ENCODE assay signal across 18 cellular contexts in the genomic region with DNA sequence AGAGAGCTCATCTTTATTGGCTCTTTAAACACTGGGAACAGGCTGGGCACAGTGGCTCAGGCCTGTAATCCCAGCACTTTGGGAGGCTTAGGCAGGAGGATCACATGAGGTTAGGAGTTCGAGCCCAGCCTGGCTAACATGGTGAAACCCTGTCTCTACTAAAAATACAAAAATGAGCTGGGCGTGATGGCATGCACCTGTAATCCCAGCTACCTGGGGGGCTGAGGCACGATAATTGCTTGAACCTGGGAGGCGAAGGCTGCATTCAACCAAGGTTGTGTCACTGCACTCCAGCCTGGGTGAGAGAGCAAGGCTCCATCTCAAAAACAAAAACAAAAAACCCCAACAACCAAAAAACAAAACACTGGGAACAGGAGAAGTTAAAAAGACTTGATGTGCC.
A peak's percentile ranks its signal among the peaks of the same experiment; 100 is the strongest.
DNase-seq lines count a peak whose midpoint lies in the region; ATAC-seq and TF ChIP-seq lines count a peak whose summit lies in the region.
"Had no signal": no experiment of that assay in that cellular context is flagged by ENCODE, and none has a peak within 500 bp of the region (broad histone marks: within the 10 kb centered on the region; RNA-seq: fewer than 3 reads in every experiment).

No MANE protein-coding gene starts in this region.

- H3K27me3 Mint-ChIP-seq in chondrocyte (ENCODE audit: low read depth): no peaks in the 10 kb centered on the region
- no peaks in the 10 kb centered on the region for H3K27me3 Mint-ChIP-seq in nephron (ENCODE audit: low read depth)
- H3K27me3 Mint-ChIP-seq: CD4-positive, alpha-beta T cell had no signal

- no peak for ATAC-seq in HG02840 (IDR thresholded peaks at IDR 0.05; ENCODE audit: low FRiP score, unreplicated experiment)
- ATAC-seq: K562 had no signal

- no peaks in the 10 kb centered on the region for H3K27me3 ChIP-seq in tibial artery

- DNase-seq in chondrocyte (ENCODE audit: low spot score) (no peak), tibial artery (no peak), activated gamma-delta T cell treated with Interleukin-2 at 50 U/mL for 16 hours (no peak), HuH-7.5 (ENCODE audit: low spot score) (no peak)
- DNase-seq: AML-193; CD4-positive, alpha-beta T cell; DMS53; MV-4-11; NCI-H1417 treated with DMSO at 0.1 percent for 48 hours; NCI-H2029; NCI-H2171; NCI-H446; NK-92 treated with Interleukin-12 subunit alpha and Interleukin-12 subunit beta, amount 100 ng/mL, for 24 hours; SHP77 had no signal

- peaks cover 49% of the 10 kb centered on the region for H3K4me1 Mint-ChIP-seq in chondrocyte (ENCODE audit: low read depth)
- H3K4me1 Mint-ChIP-seq in nephron: peaks cover 44% of the 10 kb centered on the region

- peaks cover 3 to 38% of the 10 kb centered on the region in 2 experiments; a peak in 2 of 3 replicates for H3K36me3 ChIP-seq in HEK293 (ENCODE audit: control insufficient read depth in 2 of 2, insufficient read depth in 1 of 2, low read length in 2 of 2)
- peaks cover 0 to 23% (median 9%) of the 10 kb centered on the region in 3 donors for H3K36me3 ChIP-seq in tibial artery

- intact Hi-C loops in tibial artery (cut with DNase I; ENCODE audit: low total_unique reads): no loop called here

- POLR2A ChIA-PET in HEK293 (lab: Yijun Ruan, JAX): interaction anchor here (0.9 kb wide), 1 partner anchor 307 kb away, joined by 3 read pairs; the partner anchor contains the start of genes NUSAP1 and OIP5

- H3K4me1 ChIP-seq in HEK293 (ENCODE audit: control insufficient read depth, insufficient read depth, low read length) (no peaks in the 10 kb centered on the region), tibial artery (peaks cover 0 to 53% (median 35%) of the 10 kb centered on the region in 4 donors)

- H3K36me3 Mint-ChIP-seq in chondrocyte (ENCODE audit: low read depth): peaks cover 13% of the 10 kb centered on the region
- H3K36me3 Mint-ChIP-seq in nephron (ENCODE audit: low read depth): peaks cover 35% of the 10 kb centered on the region

- no peak overlapping the region for H3K4me3 Mint-ChIP-seq in chondrocyte (ENCODE audit: unreplicated experiment)
- no peak overlapping the region for H3K4me3 Mint-ChIP-seq in nephron
- H3K4me3 Mint-ChIP-seq: CD4-positive, alpha-beta T cell had no signal

- CTCF ChIA-PET in HEK293 (lab: Yijun Ruan, JAX): interaction anchor here (1.0 to 6.4 kb wide), 3 partner anchors 34 to 161 kb away, joined by 3 to 71 read pairs (median 4); no protein-coding TSS in a partner anchor

- H3K27ac ChIP-seq in HEK293 (ENCODE audit: extremely low read depth, low read depth, low read length) (no peak overlapping the region), tibial artery (peak overlapping the region; percentile 62 to 76)

- TF ChIP-seq CTCF in HEK293 (tag by site-specific recombination; IDR thresholded peaks at IDR 0.05) (no peak), chondrocyte (IDR thresholded peaks at IDR 0.05) (no peak), nephron (IDR thresholded peaks at IDR 0.05; ENCODE audit: unreplicated experiment in 3 of 3) (no peak), tibial artery (IDR thresholded peaks at IDR 0.05) (no peak)

- H3K9me3 Mint-ChIP-seq in chondrocyte (ENCODE audit: low read depth): no peaks in the 10 kb centered on the region
- H3K9me3 Mint-ChIP-seq in nephron: no peaks in the 10 kb centered on the region
- H3K9me3 Mint-ChIP-seq: CD4-positive, alpha-beta T cell had no signal

- H3K9me3 ChIP-seq in HEK293 (ENCODE audit: control insufficient read depth, insufficient read depth, low read depth, low read length) (no peaks in the 10 kb centered on the region), tibial artery (no peaks in the 10 kb centered on the region)

- H3K27ac Mint-ChIP-seq in chondrocyte (ENCODE audit: unreplicated experiment) (peak overlapping the region; percentile 90), nephron (peak overlapping the region in 2 of 3 experiments; percentile 74 to 75)
- H3K27ac Mint-ChIP-seq: CD4-positive, alpha-beta T cell had no signal

- H3K4me3 ChIP-seq in HEK293 (ENCODE audit: low read depth, low read length) (no peak overlapping the region), tibial artery (no peak overlapping the region)
- H3K4me3 ChIP-seq: K562 had no signal

TF ChIP-seq in HEK293, 187 proteins besides CTCF, POLR2A, EP300 and RAD21:
- TF ChIP-seq ZNF335 (tag by site-specific recombination; conservative IDR thresholded peaks at IDR 0.05) (no peak), ZNF37A (tag by site-specific recombination; IDR thresholded peaks at IDR 0.05) (no peak), ZNF791 (tag by site-specific recombination; IDR thresholded peaks at IDR 0.05) (no peak), GLIS1 (tag by site-specific recombination; IDR thresholded peaks at IDR 0.05) (peak; percentile 80), RBAK (tag by site-specific recombination; IDR thresholded peaks at IDR 0.05) (no peak), ZEB2 (tag by site-specific recombination; IDR thresholded peaks at IDR 0.05) (no peak)
- TF ChIP-seq, protein P1, sequence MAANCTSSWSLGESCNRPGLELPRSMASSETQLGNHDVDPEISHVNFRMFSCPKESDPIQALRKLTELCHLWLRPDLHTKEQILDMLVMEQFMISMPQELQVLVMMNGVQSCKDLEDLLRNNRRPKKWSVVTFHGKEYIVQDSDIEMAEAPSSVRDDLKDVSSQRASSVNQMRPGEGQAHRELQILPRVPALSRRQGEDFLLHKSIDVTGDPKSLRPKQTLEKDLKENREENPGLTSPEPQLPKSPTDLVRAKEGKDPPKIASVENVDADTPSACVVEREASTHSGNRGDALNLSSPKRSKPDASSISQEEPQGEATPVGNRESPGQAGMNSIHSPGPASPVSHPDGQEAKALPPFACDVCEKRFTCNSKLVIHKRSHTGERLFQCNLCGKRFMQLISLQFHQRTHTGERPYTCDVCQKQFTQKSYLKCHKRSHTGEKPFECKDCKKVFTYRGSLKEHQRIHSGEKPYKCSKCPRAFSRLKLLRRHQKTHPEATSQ (tag by site-specific recombination; IDR thresholded peaks at IDR 0.05): no peak
